ENCODE assay signal across 9 cellular contexts in the genomic region with DNA sequence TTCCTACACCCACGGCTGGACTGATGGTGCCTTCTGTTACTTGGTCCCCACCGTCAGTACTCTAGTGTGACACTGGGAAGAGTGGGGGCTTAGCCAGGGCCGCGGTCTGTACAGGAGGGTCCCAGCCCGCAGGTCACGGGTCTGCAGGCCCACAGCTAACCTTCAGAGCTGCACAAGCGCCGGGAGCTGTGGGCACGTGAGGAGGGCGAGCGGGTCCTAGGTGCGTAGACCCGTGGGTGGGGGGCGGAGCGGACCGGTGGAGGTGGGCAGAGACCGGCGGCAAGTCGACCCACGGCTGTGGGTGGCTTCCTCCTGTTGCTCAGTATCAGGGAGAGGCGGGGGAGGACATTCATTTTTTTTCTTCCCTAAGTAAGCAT. TPM values are rescaled to one million over a fixed set of nuclear protein-coding genes. Genes with fewer than 3 reads are reported as not detected.
DNase-seq lines count a peak whose midpoint lies in the region; ATAC-seq and TF ChIP-seq lines count a peak whose summit lies in the region.
"Had no signal": no experiment of that assay in that cellular context is flagged by ENCODE, and none has a peak within 500 bp of the region (broad histone marks: within the 10 kb centered on the region; RNA-seq: fewer than 3 reads in every experiment).

No MANE protein-coding gene starts in this region.

- H3K4me2 ChIP-seq in Karpas-422 (ENCODE audit: low read depth, low read length, poor library complexity, severe bottlenecking): no peak overlapping the region

- peaks cover 31% of the 10 kb centered on the region for H3K4me1 Mint-ChIP-seq in HFFc6 (ENCODE audit: low read depth)

- peaks cover 2 to 8% (median 6%) of the 10 kb centered on the region in 3 donors for H3K4me1 ChIP-seq in skeletal muscle tissue (ENCODE audit: control insufficient read depth in 3 of 3, insufficient read depth in 3 of 3, low read length in 3 of 3)
- H3K4me1 ChIP-seq in Karpas-422 (ENCODE audit: low read length): no peaks in the 10 kb centered on the region

- peak overlapping the region; percentile 59 for H3K4me3 ChIP-seq in brain microvascular endothelial cell (ENCODE audit: low read depth, low read length)
- peak overlapping the region in 2 of 3 donors; percentile 58 to 64 for H3K4me3 ChIP-seq in skeletal muscle tissue (ENCODE audit: low read length in 3 of 3)
- no peak overlapping the region for H3K4me3 ChIP-seq in Karpas-422 (ENCODE audit: low read length)

- no peaks in the 10 kb centered on the region for H3K9me2 ChIP-seq in Karpas-422 (replicated peaks; ENCODE audit: insufficient read depth, low read length)

- no peaks in the 10 kb centered on the region for H4K20me1 ChIP-seq in Karpas-422 (ENCODE audit: insufficient read depth, low read depth, low read length)

- H3K4me3 Mint-ChIP-seq in HFFc6: peak overlapping the region; percentile 74; the same call in 1 of the 2 replicates

- H3K9me3 ChIP-seq in skeletal muscle tissue (ENCODE audit: control insufficient read depth in 3 of 3, low read length in 3 of 3) (no peaks in the 10 kb centered on the region), Karpas-422 (ENCODE audit: low read length) (no peaks in the 10 kb centered on the region)

- no peak for ATAC-seq in GM18502 (IDR thresholded peaks at IDR 0.05; ENCODE audit: poor library complexity, unreplicated experiment)

- no peaks in the 10 kb centered on the region for H3K9me3 Mint-ChIP-seq in HFFc6

- in situ Hi-C loops in brain microvascular endothelial cell (cut with HindIII; ENCODE audit: low pct_ligation_motif_present, low sequenced_read_pairs): no loop called here

- H3K27me3 ChIP-seq in brain microvascular endothelial cell (replicated peaks): peaks cover 5% of the 10 kb centered on the region
- peaks cover 0 to 27% (median 24%) of the 10 kb centered on the region in 3 donors for H3K27me3 ChIP-seq in skeletal muscle tissue (ENCODE audit: control insufficient read depth in 3 of 3, insufficient read depth in 3 of 3, low read length in 3 of 3)
- H3K27me3 ChIP-seq in Karpas-422 (ENCODE audit: low read length): no peaks in the 10 kb centered on the region

- H3K79me2 ChIP-seq in Karpas-422 (ENCODE audit: low read length): no peaks in the 10 kb centered on the region

- TF ChIP-seq CTCF in HFFc6 (IDR thresholded peaks at IDR 0.05): no peak
- TF ChIP-seq CTCF in brain microvascular endothelial cell (IDR thresholded peaks at IDR 0.05; ENCODE audit: low read depth, low read length, missing control alignments): no peak

- H3K27ac Mint-ChIP-seq in HFFc6: no peak overlapping the region

- DNase-seq in HFFc6 (no peak), brain microvascular endothelial cell (no peak), iPS-NIHi11 (ENCODE audit: low spot score) (peak; percentile 15), Karpas-422 (no peak), NCI-H146 treated with DMSO at 0.1 percent for 48 hours (lab: John Stamatoyannopoulos, UW; ENCODE audit: unreplicated experiment) (no peak)
- DNase-seq in stimulated activated CD4-positive, alpha-beta T cell treated with anti-CD3 and anti-CD28 coated beads, Interleukin-1b, Interleukin-23, amount 100 ng/mL, for 48 hours: no peak
- DNase-seq: occipital lobe had no signal

- H3K27ac ChIP-seq in brain microvascular endothelial cell: no peak overlapping the region
- no peak overlapping the region for H3K27ac ChIP-seq in skeletal muscle tissue (ENCODE audit: low read depth, low read length)
- no peak overlapping the region for H3K27ac ChIP-seq in Karpas-422 (ENCODE audit: low read length)

- no peaks in the 10 kb centered on the region for H3K36me3 ChIP-seq in brain microvascular endothelial cell (replicated peaks)
- no peaks in the 10 kb centered on the region for H3K36me3 ChIP-seq in skeletal muscle tissue (ENCODE audit: control insufficient read depth in 3 of 3, insufficient read depth in 3 of 3, low read length in 3 of 3)
- no peaks in the 10 kb centered on the region for H3K36me3 ChIP-seq in Karpas-422 (ENCODE audit: insufficient read depth, low read length)

- peaks cover 31% of the 10 kb centered on the region for H3K27me3 Mint-ChIP-seq in HFFc6 (ENCODE audit: insufficient read depth)

- H3K36me3 Mint-ChIP-seq in HFFc6 (ENCODE audit: low read depth): no peaks in the 10 kb centered on the region

- H3K9ac ChIP-seq in skeletal muscle tissue (ENCODE audit: low read depth in 1 of 3, low read length in 3 of 3): peak overlapping the region in 1 of 3 donors; percentile 10
- no peak overlapping the region for H3K9ac ChIP-seq in Karpas-422 (ENCODE audit: low read length)

- H2AFZ ChIP-seq in Karpas-422 (ENCODE audit: low read length): no peak overlapping the region

RNA-seq across cellular contexts. Expression of gene TNFAIP8L3, which starts 1.2 kb away (rescaled TPM):
- under 1 TPM; 0.17 to 0.57 (median 0.23) TPM for total RNA-seq in HFFc6 (2021; fragmentation: NEBNext Ultra II Directional; extraction: Animal tissue kit (Norgen Biotek cat#: 25700))
- total RNA-seq in skeletal muscle tissue: 2.1 TPM
- not detected in 2 replicates for total RNA-seq in Karpas-422 (2014; rRNA removed; shearing (Covaris generic); ENCODE audit: low replicate concordance)
